14 cellular contexts compared by ENCODE assay signal in the genomic region with DNA sequence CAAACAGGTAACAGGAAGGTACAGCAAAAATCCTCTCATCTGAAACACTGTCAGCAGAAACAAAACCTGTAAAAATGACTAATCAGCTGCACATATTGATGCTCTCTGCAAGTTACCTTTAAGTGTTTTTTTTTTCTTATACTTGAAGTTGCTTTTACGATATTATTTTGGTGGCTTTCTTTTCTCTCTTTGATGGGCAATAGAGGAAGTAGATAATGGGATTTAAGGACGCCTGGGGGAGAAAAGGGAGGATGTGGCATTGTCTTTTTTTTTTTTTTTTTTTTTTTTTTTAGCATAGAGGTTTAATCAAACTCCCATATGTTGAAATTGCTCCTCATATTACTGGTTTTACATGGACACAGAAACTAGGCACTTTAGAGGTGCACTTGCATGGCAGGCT. TPM values are rescaled to one million over a fixed set of nuclear protein-coding genes. Genes with fewer than 3 reads are reported as not detected.
A peak's percentile ranks its signal among the peaks of the same experiment; 100 is the strongest.
DNase-seq lines count a peak whose midpoint lies in the region; ATAC-seq, FAIRE-seq and TF ChIP-seq lines count a peak whose summit lies in the region.
"Had no signal": no experiment of that assay in that cellular context is flagged by ENCODE, and none has a peak within 500 bp of the region (broad histone marks: within the 10 kb centered on the region; RNA-seq: fewer than 3 reads in every experiment).

No MANE protein-coding gene starts in this region.

- no peaks in the 10 kb centered on the region for H3K27me3 ChIP-seq in CD4-positive, alpha-beta T cell (ENCODE audit: control insufficient read depth, insufficient read depth, low read length)
- no peaks in the 10 kb centered on the region for H3K27me3 ChIP-seq in sigmoid colon
- H3K27me3 ChIP-seq: tibial nerve had no signal

- POLR2A ChIA-PET in CD4-positive, alpha-beta T cell (lab: Charles Lee) = interaction anchor here (0.7 to 5.7 kb wide), 10 partner anchors 9 to 291 kb away, joined by 3 to 56 read pairs (median 4); a partner anchor contains a TSS
- POLR2A ChIA-PET in T-cell (lab: Charles Lee) = interaction anchor here (0.6 to 0.7 kb wide), 6 partner anchors 11 to 796 kb away, joined by 3 to 5 read pairs (median 3); no protein-coding TSS in a partner anchor

- peaks cover 0 to 13% (median 8%) of the 10 kb centered on the region in 4 donors for H3K4me1 ChIP-seq in sigmoid colon

- DNase-seq in CD4-positive, alpha-beta T cell = no peak
- DNase-seq in GM19239 (ENCODE audit: insufficient read length, low spot score) (no peak), T-cell (no peak), globus pallidus (ENCODE audit: low spot score) (no peak), sigmoid colon (no peak)
- no peak for DNase-seq in stimulated activated CD4-positive, alpha-beta T cell treated with anti-CD3 and anti-CD28 coated beads, Interleukin-1b, Interleukin-23, amount 100 ng/mL, for 48 hours
- DNase-seq: activated CD4-positive, alpha-beta T cell treated with anti-CD3 and anti-CD28 coated beads for 48 hours; GOT3; NCI-H1436; SHP77 had no signal

- TF ChIP-seq CTCF in CD4-positive, alpha-beta T cell (IDR thresholded peaks at IDR 0.05) = no peak
- TF ChIP-seq CTCF in sigmoid colon (IDR thresholded peaks at IDR 0.05) = no peak

- H3K4me1 Mint-ChIP-seq in CD4-positive, alpha-beta T cell (ENCODE audit: low read depth) = peaks cover 86% of the 10 kb centered on the region
- peaks cover 79 to 99% (median 86%) of the 10 kb centered on the region in 3 donors for H3K4me1 Mint-ChIP-seq in T-cell

- peaks cover 0 to 10% (median 3%) of the 10 kb centered on the region in 4 donors for H3K36me3 ChIP-seq in sigmoid colon

- intact Hi-C loops in CD4-positive, alpha-beta T cell (cut with DNase I, micrococcal nuclease) = loop anchor here (1.0 to 5.0 kb wide), 3 partner anchors 11 to 43 kb away; a partner anchor contains a TSS
- intact Hi-C loops in sigmoid colon (cut with DNase I) = no loop called here

- peaks cover 11% of the 10 kb centered on the region for H3K36me3 Mint-ChIP-seq in CD4-positive, alpha-beta T cell (ENCODE audit: low read depth)
- H3K36me3 Mint-ChIP-seq in T-cell = peaks cover 11% of the 10 kb centered on the region

- H3K9me3 Mint-ChIP-seq in CD4-positive, alpha-beta T cell = no peaks in the 10 kb centered on the region
- H3K9me3 Mint-ChIP-seq in T-cell = no peaks in the 10 kb centered on the region

- peak overlapping the region; percentile 97 for H3K27ac Mint-ChIP-seq in CD4-positive, alpha-beta T cell
- peak overlapping the region; percentile 85 to 96 for H3K27ac Mint-ChIP-seq in T-cell

- H3K27ac ChIP-seq in CD4-positive, alpha-beta T cell (ENCODE audit: low read depth, low read length) = peak overlapping the region; percentile 15
- H3K27ac ChIP-seq in sigmoid colon = no peak overlapping the region
- H3K27ac ChIP-seq: tibial nerve had no signal

- H3K4me3 ChIP-seq in sigmoid colon = no peak overlapping the region
- H3K4me3 ChIP-seq: tibial nerve had no signal

- TF ChIP-seq EP300 in sigmoid colon (IDR thresholded peaks at IDR 0.05) = no peak

- no peak for TF ChIP-seq POLR2A in sigmoid colon (IDR thresholded peaks at IDR 0.05)

- no peaks in the 10 kb centered on the region for H3K27me3 Mint-ChIP-seq in CD4-positive, alpha-beta T cell
- H3K27me3 Mint-ChIP-seq in T-cell = no peaks in the 10 kb centered on the region

- H3K4me3 Mint-ChIP-seq in CD4-positive, alpha-beta T cell = peak overlapping the region; percentile 71
- peak overlapping the region; percentile 32 to 61 (median 58) for H3K4me3 Mint-ChIP-seq in T-cell

- FAIRE-seq in GM19239 (lab: Jason Lieb, UNC) (peak; percentile 51), endometrium (lab: Jason Lieb, UNC) (peak; percentile 55)
- FAIRE-seq: keratinocyte had no signal

- CTCF ChIA-PET in CD4-positive, alpha-beta T cell (lab: Charles Lee) = interaction anchor here (0.6 to 4.5 kb wide), 6 partner anchors 9 to 296 kb away, joined by 3 to 37 read pairs (median 3); a partner anchor contains a TSS
- CTCF ChIA-PET in T-cell (lab: Charles Lee) = interaction anchor here (0.6 to 1.5 kb wide), 7 partner anchors 11 to 806 kb away, joined by 3 to 8 read pairs (median 5); no protein-coding TSS in a partner anchor

- peak; percentile 45 for ATAC-seq in CD4-positive, alpha-beta T cell (ENCODE audit: poor library complexity)
- peak; percentile 44 to 66 (median 60) for ATAC-seq in T-cell (replicated peaks in 1 of 4)
- no peak for ATAC-seq in GM21360 (IDR thresholded peaks at IDR 0.05; ENCODE audit: unreplicated experiment)

- H3K9me3 ChIP-seq in CD4-positive, alpha-beta T cell (ENCODE audit: control insufficient read depth, low read length) = no peaks in the 10 kb centered on the region
- no peaks in the 10 kb centered on the region for H3K9me3 ChIP-seq in sigmoid colon
- H3K9me3 ChIP-seq: tibial nerve had no signal

- WGBS in sigmoid colon, 2 donors = 36 to 48% methylated on average over 2 of the region's 2 CpGs

RNA-seq across cellular contexts. Expression of a gene that starts 11.4 kb away (rescaled TPM):
- 10 to 100 TPM; 62.9 to 75.3 TPM for total RNA-seq in CD4-positive, alpha-beta T cell
- total RNA-seq in T-cell (10 to 100 TPM; 64.0 to 84.3 (median 75.1) TPM), sigmoid colon (100 to 1,000 TPM in 2 of 4 donors, 10 to 100 TPM in 2; 86.7 to 469 (median 111) TPM)
- 10 to 100 TPM; 34.0 to 55.0 (median 34.8) TPM for polyA plus RNA-seq in sigmoid colon

RNA-seq across cellular contexts. Expression of a gene that starts 35.5 kb away (rescaled TPM):
- 10 to 100 TPM; 87.9 to 89.9 TPM for total RNA-seq in CD4-positive, alpha-beta T cell
- total RNA-seq in T-cell = 100 to 1,000 TPM in 3 of 5 donors, 10 to 100 TPM in 2; 89.4 to 116 (median 101) TPM
- 10 to 100 TPM; 27.0 to 51.2 (median 32.9) TPM for total RNA-seq in sigmoid colon
- 100 to 1,000 TPM; 102 to 119 (median 113) TPM for polyA plus RNA-seq in sigmoid colon
